ENCODE assay signal across 20 cellular contexts in genomic region chr5:155381654-155382053, GRCh38.
DNase-seq lines count a peak whose midpoint lies in the region; ATAC-seq and TF ChIP-seq lines count a peak whose summit lies in the region.
"Had no signal": no experiment of that assay in that cellular context is flagged by ENCODE, and none has a peak within 500 bp of the region (broad histone marks: within the 10 kb centered on the region; RNA-seq: fewer than 3 reads in every experiment).

No MANE protein-coding gene starts in this region.

- H3K36me3 Mint-ChIP-seq in WTC11 = no peaks in the 10 kb centered on the region
- H3K36me3 Mint-ChIP-seq in activated T-helper 17 cell treated with anti-CD3 and anti-CD28 coated beads, Interleukin-2, amount 50 U/mL, for 72 hours (ENCODE audit: low read depth) = no peaks in the 10 kb centered on the region
- H3K36me3 Mint-ChIP-seq: CD14-positive monocyte; CD4-positive, alpha-beta memory T cell; CD4-positive, CD25-positive, alpha-beta regulatory T cell; CD8-positive, alpha-beta memory T cell had no signal

- no peaks in the 10 kb centered on the region for H3K9me2 ChIP-seq in MM.1S (replicated peaks; ENCODE audit: insufficient read depth, low read length)

- CTCF ChIA-PET in WTC11 (lab: Charles Lee) = no interaction called here
- CTCF ChIA-PET in HEK293T (lab: Yijun Ruan, JAX) = no interaction called here

- H2BK120ac ChIP-seq in mesendoderm (ENCODE audit: low read depth, low read length) = no peak overlapping the region

- H3K4me1 ChIP-seq in MM.1S (ENCODE audit: low read length) (peaks cover 14% of the 10 kb centered on the region), mesendoderm (ENCODE audit: control insufficient read depth, low read depth, low read length) (peaks cover 4% of the 10 kb centered on the region)
- H3K4me1 ChIP-seq: A549, BE2C, BLaER1 had no signal

- H4K5ac ChIP-seq in mesendoderm (ENCODE audit: low read length) = no peak overlapping the region

- no peaks in the 10 kb centered on the region for H3K27me3 Mint-ChIP-seq in WTC11 (ENCODE audit: low read depth)
- H3K27me3 Mint-ChIP-seq in activated T-helper 17 cell treated with anti-CD3 and anti-CD28 coated beads, Interleukin-2, amount 50 U/mL, for 72 hours = no peaks in the 10 kb centered on the region
- H3K27me3 Mint-ChIP-seq: CD4-positive, alpha-beta memory T cell; CD4-positive, CD25-positive, alpha-beta regulatory T cell had no signal

- H3K79me1 ChIP-seq in mesendoderm (ENCODE audit: low read length) = no peaks in the 10 kb centered on the region

- no peaks in the 10 kb centered on the region for H3K9me3 ChIP-seq in MM.1S (replicated peaks; ENCODE audit: insufficient read depth, low read length)
- H3K9me3 ChIP-seq: A549, BE2C, BLaER1 had no signal

- peak; percentile 67 for ATAC-seq in WTC11
- ATAC-seq in activated T-helper 17 cell treated with anti-CD3 and anti-CD28 coated beads, Interleukin-2, amount 50 U/mL, for 72 hours (replicated peaks) = no peak
- ATAC-seq: A549 had no signal

- H3K4me3 ChIP-seq in MM.1S (ENCODE audit: low read length) = no peak overlapping the region
- H3K4me3 ChIP-seq in mesendoderm (ENCODE audit: low read length) = no peak overlapping the region
- H3K4me3 ChIP-seq: A549, BLaER1 had no signal

- H3K79me2 ChIP-seq in MM.1S (ENCODE audit: low read length) = no peaks in the 10 kb centered on the region
- no peaks in the 10 kb centered on the region for H3K79me2 ChIP-seq in mesendoderm (ENCODE audit: control insufficient read depth, insufficient read depth, low read length)

- no peaks in the 10 kb centered on the region for H3F3A ChIP-seq in MM.1S (ENCODE audit: insufficient read depth, low read length)

- no peak overlapping the region for H3K18ac ChIP-seq in mesendoderm (ENCODE audit: low read length)

- 0 out of 2 replicates have a peak overlapping the region, but pooled peaks have one; percentile 9 for H2AFZ ChIP-seq in MM.1S (ENCODE audit: low read length)

- no peak overlapping the region for H3K23ac ChIP-seq in mesendoderm (ENCODE audit: low read length)

- H3K4ac ChIP-seq in mesendoderm (ENCODE audit: low read depth, low read length) = no peak overlapping the region

- H3K27me3 ChIP-seq in MM.1S (replicated peaks; ENCODE audit: insufficient read depth, low read length) = no peaks in the 10 kb centered on the region
- no peaks in the 10 kb centered on the region for H3K27me3 ChIP-seq in mesendoderm (ENCODE audit: insufficient read depth, low read length, poor library complexity)
- H3K27me3 ChIP-seq: BE2C, BLaER1 had no signal

- H3K27ac Mint-ChIP-seq in WTC11 = no peak overlapping the region
- H3K27ac Mint-ChIP-seq in activated T-helper 17 cell treated with anti-CD3 and anti-CD28 coated beads, Interleukin-2, amount 50 U/mL, for 72 hours = no peak overlapping the region
- H3K27ac Mint-ChIP-seq: CD14-positive monocyte; CD4-positive, alpha-beta memory T cell; CD4-positive, CD25-positive, alpha-beta regulatory T cell; CD8-positive, alpha-beta memory T cell had no signal

- H3K9me3 Mint-ChIP-seq in WTC11 = peaks cover 7% of the 10 kb centered on the region
- H3K9me3 Mint-ChIP-seq in activated T-helper 17 cell treated with anti-CD3 and anti-CD28 coated beads, Interleukin-2, amount 50 U/mL, for 72 hours = peaks cover 4% of the 10 kb centered on the region

- no peak overlapping the region for H3K9ac ChIP-seq in MM.1S (ENCODE audit: low read length)
- no peak overlapping the region for H3K9ac ChIP-seq in mesendoderm (ENCODE audit: low read length)
- H3K9ac ChIP-seq: BLaER1 had no signal

- H3K4me1 Mint-ChIP-seq in WTC11 = peaks cover 9% of the 10 kb centered on the region
- no peaks in the 10 kb centered on the region for H3K4me1 Mint-ChIP-seq in activated T-helper 17 cell treated with anti-CD3 and anti-CD28 coated beads, Interleukin-2, amount 50 U/mL, for 72 hours
- H3K4me1 Mint-ChIP-seq: CD14-positive monocyte; CD4-positive, alpha-beta memory T cell; CD4-positive, CD25-positive, alpha-beta regulatory T cell; CD8-positive, alpha-beta memory T cell had no signal

- no peaks in the 10 kb centered on the region for H4K20me1 ChIP-seq in MM.1S (ENCODE audit: insufficient read depth, low read length)
- H4K20me1 ChIP-seq: BLaER1 had no signal

- H3K56ac ChIP-seq in mesendoderm (ENCODE audit: low read length) = no peak overlapping the region

- no peaks in the 10 kb centered on the region for H3K36me3 ChIP-seq in MM.1S (replicated peaks; ENCODE audit: insufficient read depth, low read length)
- H3K36me3 ChIP-seq in mesendoderm (ENCODE audit: control insufficient read depth, insufficient read depth, low read length) = no peaks in the 10 kb centered on the region
- H3K36me3 ChIP-seq: BE2C, BLaER1 had no signal

- H2BK5ac ChIP-seq in mesendoderm (ENCODE audit: low read length) = no peak overlapping the region

- no peak overlapping the region for H4K8ac ChIP-seq in mesendoderm (ENCODE audit: low read depth, low read length)

- DNase-seq in Ammon's horn (ENCODE audit: low spot score) (peak; percentile 53), MM.1S (no peak), WTC11 (ENCODE audit: low spot score) (no peak), mesendoderm (peak; percentile 56), HEK293T (ENCODE audit: extremely low spot score) (no peak), NCI-H2196 (lab: John Stamatoyannopoulos, UW; ENCODE audit: unreplicated experiment) (no peak)
- DNase-seq: AML-193; BE2C; C1 segment of cervical spinal cord; CD4-positive, alpha-beta memory T cell; CD4-positive, CD25-positive, alpha-beta regulatory T cell; CD8-positive, alpha-beta memory T cell; COR-L47; DMS79 treated with DMSO at 0.1 percent for 48 hours; GF-D8 had no signal

- H2AK5ac ChIP-seq in mesendoderm (ENCODE audit: low read length) = no peak overlapping the region

- TF ChIP-seq CTCF in MM.1S (IDR thresholded peaks at IDR 0.05; ENCODE audit: low read length) = no peak
- TF ChIP-seq CTCF in WTC11 (IDR thresholded peaks at IDR 0.05) = no peak

- peak overlapping the region; percentile 29; the same call in 1 of the 2 replicates for H3K4me2 ChIP-seq in MM.1S (ENCODE audit: low read depth, low read length)
- H3K4me2 ChIP-seq in mesendoderm (ENCODE audit: low read length) = no peak overlapping the region
- H3K4me2 ChIP-seq: A549, BLaER1 had no signal

- H3K27ac ChIP-seq in MM.1S (ENCODE audit: low read length) (peak overlapping the region; percentile 41; the same call in 1 of the 2 replicates), mesendoderm (ENCODE audit: low read depth, low read length) (no peak overlapping the region)
- H3K27ac ChIP-seq: 22Rv1, A549, BLaER1 had no signal

- POLR2A ChIA-PET in WTC11 (lab: Charles Lee) = no interaction called here
- POLR2A ChIA-PET in HEK293T (lab: Yijun Ruan, JAX) = no interaction called here

- H2BK15ac ChIP-seq in mesendoderm (replicated peaks; ENCODE audit: low read depth) = no peak overlapping the region

- no peak overlapping the region for H3K4me3 Mint-ChIP-seq in WTC11
- H3K4me3 Mint-ChIP-seq in activated T-helper 17 cell treated with anti-CD3 and anti-CD28 coated beads, Interleukin-2, amount 50 U/mL, for 72 hours = no peak overlapping the region
- H3K4me3 Mint-ChIP-seq: CD14-positive monocyte; CD4-positive, alpha-beta memory T cell; CD4-positive, CD25-positive, alpha-beta regulatory T cell; CD8-positive, alpha-beta memory T cell had no signal

TF ChIP-seq in WTC11, 78 proteins besides CTCF, POLR2A, EP300 and RAD21:
- no peak for TF ChIP-seq ZNF416 (CRISPR knock-in tag; IDR thresholded peaks at IDR 0.05)
TF ChIP-seq in WTC11: peak in this region for 0.

TF ChIP-seq in HEK293T, 16 proteins besides CTCF, POLR2A, EP300 and RAD21:
- TF ChIP-seq LEF1 (IDR thresholded peaks at IDR 0.05; ENCODE audit: borderline replicate concordance) (no peak), NFRKB (IDR thresholded peaks at IDR 0.05) (no peak), SUZ12 (IDR thresholded peaks at IDR 0.05) (no peak), TARDBP (IDR thresholded peaks at IDR 0.05) (no peak), L3MBTL2 (conservative IDR thresholded peaks at IDR 0.05) (no peak), SP1 (IDR thresholded peaks at IDR 0.05) (no peak), ELF4 (IDR thresholded peaks at IDR 0.05) (no peak), FOXM1 (IDR thresholded peaks at IDR 0.05; ENCODE audit: borderline replicate concordance) (no peak), ZNF384 (IDR thresholded peaks at IDR 0.05) (no peak), ARNT (IDR thresholded peaks at IDR 0.05) (no peak), BHLHE40 (IDR thresholded peaks at IDR 0.05; ENCODE audit: borderline replicate concordance) (no peak), FOXK2 (IDR thresholded peaks at IDR 0.05) (no peak), HDGF (IDR thresholded peaks at IDR 0.05; ENCODE audit: borderline replicate concordance) (no peak), CTBP1 (IDR thresholded peaks at IDR 0.05; ENCODE audit: borderline replicate concordance) (no peak), FOXA1 (IDR thresholded peaks at IDR 0.05) (no peak)
- TF ChIP-seq, protein P1, sequence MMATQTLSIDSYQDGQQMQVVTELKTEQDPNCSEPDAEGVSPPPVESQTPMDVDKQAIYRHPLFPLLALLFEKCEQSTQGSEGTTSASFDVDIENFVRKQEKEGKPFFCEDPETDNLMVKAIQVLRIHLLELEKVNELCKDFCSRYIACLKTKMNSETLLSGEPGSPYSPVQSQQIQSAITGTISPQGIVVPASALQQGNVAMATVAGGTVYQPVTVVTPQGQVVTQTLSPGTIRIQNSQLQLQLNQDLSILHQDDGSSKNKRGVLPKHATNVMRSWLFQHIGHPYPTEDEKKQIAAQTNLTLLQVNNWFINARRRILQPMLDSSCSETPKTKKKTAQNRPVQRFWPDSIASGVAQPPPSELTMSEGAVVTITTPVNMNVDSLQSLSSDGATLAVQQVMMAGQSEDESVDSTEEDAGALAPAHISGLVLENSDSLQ (IDR thresholded peaks at IDR 0.05) = no peak

Comparison
In these comparisons a context has a peak if more than half of its experiments do, and no peak if none do; other contexts are left out.
1. DNase-seq: peak in Ammon's horn (single experiment) and mesendoderm (single experiment); none in MM.1S (single experiment), WTC11 (single experiment), HEK293T (single experiment) and NCI-H2196 (single experiment).